ENCODE assay signal across 12 cellular contexts in genomic region chr9:137054932-137055384, GRCh38. TPM values are rescaled to one million over a fixed set of nuclear protein-coding genes. Genes with fewer than 3 reads are reported as not detected.
DNase-seq lines count a peak whose midpoint lies in the region; TF ChIP-seq lines count a peak whose summit lies in the region.
"Had no signal": no experiment of that assay in that cellular context is flagged by ENCODE, and none has a peak within 500 bp of the region (broad histone marks: within the 10 kb centered on the region; RNA-seq: fewer than 3 reads in every experiment).

No MANE protein-coding gene starts in this region.

- intact Hi-C loops in esophagus muscularis mucosa (cut with DNase I) = no loop called here
- intact Hi-C loops in transverse colon (cut with DNase I; ENCODE audit: low total_unique reads) = no loop called here
- intact Hi-C loops in lower leg skin (cut with DNase I; ENCODE audit: low total_unique reads) = no loop called here

- DNase-seq in Peyer's patch (peak in 2 of 3 donors; percentile 66 to 79), esophagus muscularis mucosa (ENCODE audit: extremely low spot score) (no peak), midbrain (lab: John Stamatoyannopoulos, UW) (peak; percentile 80), transverse colon (no peak), NCI-H526 (lab: John Stamatoyannopoulos, UW) (no peak), inferior parietal cortex (ENCODE audit: extremely low spot score) (no peak), lower leg skin (ENCODE audit: low spot score in 2 of 2) (no peak)
- DNase-seq: activated T-cell treated with anti-CD3 and anti-CD28 coated beads, Interleukin-2, amount 50 U/mL, for 1 hour; stimulated activated CD4-positive, alpha-beta T cell treated with anti-CD3 and anti-CD28 coated beads, Interleukin-4, amount 100 ng/mL, for 1 hour; T-helper 1 cell had no signal

- H3K27ac ChIP-seq in Peyer's patch (peak overlapping the region; percentile 17 to 97 (median 92)), esophagus muscularis mucosa (replicated peaks in 1 of 4) (peak overlapping the region; percentile 59 to 73 (median 64)), transverse colon (peak overlapping the region; percentile 80 to 89 (median 86))
- H3K27ac ChIP-seq: psoas muscle had no signal

- H3K9me3 ChIP-seq in Peyer's patch (no peaks in the 10 kb centered on the region), esophagus muscularis mucosa (no peaks in the 10 kb centered on the region), transverse colon (no peaks in the 10 kb centered on the region)
- H3K9me3 ChIP-seq: psoas muscle had no signal

- H3K4me3 ChIP-seq in Peyer's patch (peak overlapping the region in 2 of 4 donors; percentile 63 to 86), esophagus muscularis mucosa (no peak overlapping the region), transverse colon (peak overlapping the region in 2 of 4 donors; percentile 51 to 55), lower leg skin (ENCODE audit: low read depth, poor library complexity, severe bottlenecking) (no peak overlapping the region)

- H3K27me3 ChIP-seq in Peyer's patch = peaks cover 0 to 9% of the 10 kb centered on the region in 2 donors
- H3K27me3 ChIP-seq in esophagus muscularis mucosa = peaks cover 7 to 45% (median 24%) of the 10 kb centered on the region in 4 donors
- H3K27me3 ChIP-seq in transverse colon = peaks cover 31% of the 10 kb centered on the region

- H3K36me3 ChIP-seq in Peyer's patch (no peaks in the 10 kb centered on the region), esophagus muscularis mucosa (no peaks in the 10 kb centered on the region), transverse colon (no peaks in the 10 kb centered on the region)

- no peak for TF ChIP-seq CTCF in Peyer's patch (IDR thresholded peaks at IDR 0.05)
- TF ChIP-seq CTCF in esophagus muscularis mucosa (IDR thresholded peaks at IDR 0.05) = no peak
- no peak for TF ChIP-seq CTCF in transverse colon (IDR thresholded peaks at IDR 0.05)
- no peak for TF ChIP-seq CTCF in lower leg skin (IDR thresholded peaks at IDR 0.05)

- TF ChIP-seq EP300 in esophagus muscularis mucosa (IDR thresholded peaks at IDR 0.05) = no peak
- no peak for TF ChIP-seq EP300 in transverse colon (IDR thresholded peaks at IDR 0.05; ENCODE audit: low read depth)

- H3K4me1 ChIP-seq in Peyer's patch = peaks cover 10 to 55% (median 15%) of the 10 kb centered on the region in 4 donors
- peaks cover 31 to 56% (median 55%) of the 10 kb centered on the region in 4 donors for H3K4me1 ChIP-seq in esophagus muscularis mucosa
- H3K4me1 ChIP-seq in transverse colon = peaks cover 26 to 59% (median 47%) of the 10 kb centered on the region in 4 donors

- in situ Hi-C loops in transverse colon (cut with MboI; ENCODE audit: low pct_ligation_motif_present in 1 of 4, low pct_unique_long_range_greater_than_20kb in 1 of 4, low sequenced_read_pairs in 3 of 4) = no loop called here

- no peak for TF ChIP-seq POLR2A in Peyer's patch (IDR thresholded peaks at IDR 0.05)
- TF ChIP-seq POLR2A in esophagus muscularis mucosa (IDR thresholded peaks at IDR 0.05; ENCODE audit: low read depth) = no peak
- TF ChIP-seq POLR2A in transverse colon (IDR thresholded peaks at IDR 0.05) = no peak
- TF ChIP-seq POLR2A in lower leg skin (IDR thresholded peaks at IDR 0.05) = no peak

- WGBS in esophagus muscularis mucosa = 72% methylated on average over 17 of the region's 17 CpGs
- 56% methylated on average over 11 of the region's 17 CpGs; no CpG with 5 or more reads in 1 of the 2 donors for WGBS in transverse colon (ENCODE audit: low coverage in 1 of 2), 2 donors
- WGBS in lower leg skin, 2 donors = 76 to 81% methylated on average over 12 of the region's 17 CpGs

RNA-seq across cellular contexts. Expression of gene ENTPD2, which starts 1.1 kb away (rescaled TPM):
- 10 to 100 TPM in 3 of 4 donors, 1 to 10 TPM in 1; 5.0 to 53.8 (median 28.9) TPM for total RNA-seq in Peyer's patch
- 1 to 10 TPM in 2 of 4 donors, under 1 TPM in 2; 0.42 to 1.2 (median 1.0) TPM for total RNA-seq in esophagus muscularis mucosa
- total RNA-seq in transverse colon = 10 to 100 TPM in 3 of 4 donors, 1 to 10 TPM in 1; 3.6 to 17.1 (median 14.1) TPM
- 10 to 100 TPM; 10.1 to 14.7 (median 12.1) TPM for total RNA-seq in lower leg skin
- total RNA-seq: NCI-H460 had no signal

RNA-seq across cellular contexts. Expression of gene NPDC1, which starts 9.0 kb away (rescaled TPM):
- total RNA-seq in Peyer's patch = 100 to 1,000 TPM in 2 of 4 donors, 10 to 100 TPM in 2; 54.2 to 106 (median 83.8) TPM
- total RNA-seq in esophagus muscularis mucosa = 100 to 1,000 TPM in 2 of 4 donors, 10 to 100 TPM in 2; 45.3 to 119 (median 91.5) TPM
- total RNA-seq in transverse colon = 100 to 1,000 TPM in 2 of 4 donors, 10 to 100 TPM in 2; 58.0 to 972 (median 274) TPM
- 10 to 100 TPM; 29.1 to 63.9 (median 56.1) TPM for total RNA-seq in lower leg skin

RNA-seq across cellular contexts. Expression of gene SAPCD2, which starts 15.4 kb away (rescaled TPM):
- total RNA-seq in Peyer's patch (10 to 100 TPM in 1 of 4 donors, 1 to 10 TPM in 3; 5.6 to 12.4 (median 7.9) TPM), esophagus muscularis mucosa (under 1 TPM in 3 of 4 donors, not detected in 1; 0.17 to 0.40 (median 0.26) TPM), transverse colon (10 to 100 TPM in 1 of 4 donors, 1 to 10 TPM in 2, under 1 TPM in 1; 0.37 to 37.2 (median 3.3) TPM), lower leg skin (10 to 100 TPM in 2 of 4 donors, 1 to 10 TPM in 2; 5.7 to 25.6 (median 13.7) TPM)

RNA-seq across cellular contexts. Expression of gene UAP1L1, which starts 22.4 kb away (rescaled TPM):
- total RNA-seq in Peyer's patch (10 to 100 TPM in 1 of 4 donors, 1 to 10 TPM in 3; 4.9 to 15.7 (median 6.6) TPM), esophagus muscularis mucosa (1 to 10 TPM; 3.6 to 5.8 (median 5.0) TPM), transverse colon (10 to 100 TPM in 2 of 4 donors, 1 to 10 TPM in 2; 6.4 to 28.8 (median 11.7) TPM), lower leg skin (10 to 100 TPM in 1 of 4 donors, 1 to 10 TPM in 3; 6.6 to 13.7 (median 7.9) TPM)

RNA-seq across cellular contexts. Expression of gene FUT7, which starts 23.1 kb away (rescaled TPM):
- total RNA-seq in Peyer's patch = not detected
- under 1 TPM in 2 of 4 donors, not detected in 2; 0.32 to 0.83 TPM for total RNA-seq in esophagus muscularis mucosa
- total RNA-seq in transverse colon = not detected
- total RNA-seq in lower leg skin = under 1 TPM in 2 of 4 donors, not detected in 2; 0.22 to 0.39 TPM
- total RNA-seq: NCI-H460 had no signal

Comparison
In these comparisons a context has a peak if more than half of its experiments do, and no peak if none do; other contexts are left out.
1. DNase-seq: peak in Peyer's patch (2 of 3) and midbrain (single experiment); none in esophagus muscularis mucosa (single experiment), transverse colon (single experiment), NCI-H526 (0 of 2), inferior parietal cortex (single experiment) and lower leg skin (0 of 2).
2. Peak in every context shown above with its lines, with median percentiles within 50 percentile points of each other: H3K27ac ChIP-seq.